ENCODE assay signal across 1 cellular context in the genomic region with DNA sequence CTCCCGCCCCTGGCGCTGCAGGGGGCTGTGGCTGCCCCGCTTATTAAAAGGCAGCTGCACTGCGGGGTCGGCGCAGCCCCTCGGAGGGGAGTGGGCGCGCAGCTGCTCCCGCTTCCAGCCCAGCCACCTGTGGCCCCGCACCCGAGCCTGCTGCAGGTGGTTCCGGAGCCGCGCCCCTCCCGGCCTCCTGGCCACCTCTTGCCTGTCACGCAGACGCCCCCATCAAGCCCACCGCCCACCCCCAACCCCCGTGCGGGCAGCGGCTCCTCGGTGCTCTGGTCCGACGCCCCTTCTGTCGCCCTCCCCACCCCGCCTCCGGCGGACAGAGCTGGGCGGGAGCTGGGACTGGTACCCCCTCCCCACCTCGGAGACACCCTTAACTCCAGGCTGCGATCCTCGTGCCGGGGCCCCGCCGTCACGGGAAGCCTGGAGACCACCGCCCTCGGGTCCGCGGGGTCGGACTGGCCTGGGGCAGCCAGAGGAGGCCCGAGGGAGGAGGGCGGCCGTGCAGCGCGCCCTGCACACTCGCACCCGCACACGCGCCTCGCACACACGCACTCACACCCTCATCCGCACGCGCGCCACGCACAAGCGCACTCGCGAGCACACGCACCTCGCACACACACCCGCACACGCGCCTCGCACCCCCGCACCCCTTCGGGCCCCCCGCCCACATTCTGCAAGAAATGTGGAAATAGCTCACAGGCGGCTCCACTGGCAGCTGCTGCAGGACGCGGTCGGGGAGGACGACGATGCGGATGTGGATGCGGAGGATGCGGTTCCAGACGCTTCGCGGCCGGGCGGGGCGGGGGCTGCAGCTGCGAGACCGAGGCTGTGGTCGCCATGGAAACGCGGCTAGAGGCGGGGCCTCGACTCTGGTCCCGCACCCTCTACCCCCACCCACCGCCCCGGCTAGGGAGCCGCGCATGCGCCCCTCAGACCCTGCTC.
TF ChIP-seq lines count a peak whose summit lies in the region.

A gene with protein sequence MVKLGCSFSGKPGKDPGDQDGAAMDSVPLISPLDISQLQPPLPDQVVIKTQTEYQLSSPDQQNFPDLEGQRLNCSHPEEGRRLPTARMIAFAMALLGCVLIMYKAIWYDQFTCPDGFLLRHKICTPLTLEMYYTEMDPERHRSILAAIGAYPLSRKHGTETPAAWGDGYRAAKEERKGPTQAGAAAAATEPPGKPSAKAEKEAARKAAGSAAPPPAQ (minus strand): TSS at position 766 of the 948 bp plus-strand sequence. CDS start 7,907 bp downstream, outside the sequence.

TF ChIP-seq in HepG2, 621 proteins besides CTCF, POLR2A, EP300 and RAD21 (continued from another document):
- TF ChIP-seq, protein P1, sequence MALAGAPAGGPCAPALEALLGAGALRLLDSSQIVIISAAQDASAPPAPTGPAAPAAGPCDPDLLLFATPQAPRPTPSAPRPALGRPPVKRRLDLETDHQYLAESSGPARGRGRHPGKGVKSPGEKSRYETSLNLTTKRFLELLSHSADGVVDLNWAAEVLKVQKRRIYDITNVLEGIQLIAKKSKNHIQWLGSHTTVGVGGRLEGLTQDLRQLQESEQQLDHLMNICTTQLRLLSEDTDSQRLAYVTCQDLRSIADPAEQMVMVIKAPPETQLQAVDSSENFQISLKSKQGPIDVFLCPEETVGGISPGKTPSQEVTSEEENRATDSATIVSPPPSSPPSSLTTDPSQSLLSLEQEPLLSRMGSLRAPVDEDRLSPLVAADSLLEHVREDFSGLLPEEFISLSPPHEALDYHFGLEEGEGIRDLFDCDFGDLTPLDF (CRISPR knock-in tag; IDR thresholded peaks at IDR 0.05): no peak
- peak; percentile 30 for TF ChIP-seq RFX1 (IDR thresholded peaks at IDR 0.05)
- TF ChIP-seq SPEN (CRISPR knock-in tag; IDR thresholded peaks at IDR 0.05; ENCODE audit: low read depth): 0 out of 2 replicates have a peak, but pooled peaks have one; percentile 26
- TF ChIP-seq FOXK1 (CRISPR knock-in tag; IDR thresholded peaks at IDR 0.05; ENCODE audit: borderline replicate concordance, low read depth): no peak
- no peak for TF ChIP-seq PAWR (CRISPR knock-in tag; IDR thresholded peaks at IDR 0.05; ENCODE audit: borderline replicate concordance)
- TF ChIP-seq SNAI1 (CRISPR knock-in tag; IDR thresholded peaks at IDR 0.05; ENCODE audit: borderline replicate concordance): no peak
- TF ChIP-seq, protein P2, sequence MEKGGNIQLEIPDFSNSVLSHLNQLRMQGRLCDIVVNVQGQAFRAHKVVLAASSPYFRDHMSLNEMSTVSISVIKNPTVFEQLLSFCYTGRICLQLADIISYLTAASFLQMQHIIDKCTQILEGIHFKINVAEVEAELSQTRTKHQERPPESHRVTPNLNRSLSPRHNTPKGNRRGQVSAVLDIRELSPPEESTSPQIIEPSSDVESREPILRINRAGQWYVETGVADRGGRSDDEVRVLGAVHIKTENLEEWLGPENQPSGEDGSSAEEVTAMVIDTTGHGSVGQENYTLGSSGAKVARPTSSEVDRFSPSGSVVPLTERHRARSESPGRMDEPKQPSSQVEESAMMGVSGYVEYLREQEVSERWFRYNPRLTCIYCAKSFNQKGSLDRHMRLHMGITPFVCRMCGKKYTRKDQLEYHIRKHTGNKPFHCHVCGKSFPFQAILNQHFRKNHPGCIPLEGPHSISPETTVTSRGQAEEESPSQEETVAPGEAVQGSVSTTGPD (CRISPR knock-in tag; IDR thresholded peaks at IDR 0.05): no peak
- 0 out of 2 replicates have a peak, but pooled peaks have one; percentile 16 for TF ChIP-seq KDM5B (CRISPR knock-in tag; IDR thresholded peaks at IDR 0.05; ENCODE audit: borderline replicate concordance)
- no peak for TF ChIP-seq ZSCAN9 (CRISPR knock-in tag; IDR thresholded peaks at IDR 0.05; ENCODE audit: borderline replicate concordance)
- TF ChIP-seq ARNT2 (CRISPR knock-in tag; IDR thresholded peaks at IDR 0.05; ENCODE audit: low read depth): 0 out of 2 replicates have a peak, but pooled peaks have one; percentile 28
- no peak for TF ChIP-seq TSC22D2 (CRISPR knock-in tag; IDR thresholded peaks at IDR 0.05; ENCODE audit: borderline replicate concordance)
- TF ChIP-seq ZNF44 (CRISPR knock-in tag; IDR thresholded peaks at IDR 0.05): no peak
